Comparison of ENCODE assay signal across 26 cellular contexts in genomic region chr7:107464666-107465065, GRCh38. TPM values are rescaled to one million over a fixed set of nuclear protein-coding genes. Genes with fewer than 3 reads are reported as not detected.
DNase-seq lines count a peak whose midpoint lies in the region; ATAC-seq, FAIRE-seq and TF ChIP-seq lines count a peak whose summit lies in the region.
"Had no signal": no experiment of that assay in that cellular context is flagged by ENCODE, and none has a peak within 500 bp of the region (broad histone marks: within the 10 kb centered on the region; RNA-seq: fewer than 3 reads in every experiment).

No MANE protein-coding gene starts in this region.

- H3K9me3 Mint-ChIP-seq in astrocyte (ENCODE audit: unreplicated experiment) (no peaks in the 10 kb centered on the region), memory B cell (no peaks in the 10 kb centered on the region)
- H3K9me3 Mint-ChIP-seq: CD14-positive monocyte; CD4-positive, alpha-beta memory T cell; H9 had no signal

- peak; percentile 13 for FAIRE-seq in astrocyte (lab: Jason Lieb, UNC)
- FAIRE-seq: A549, GM12878, GM19239, H1 had no signal

- H3K79me2 ChIP-seq in astrocyte (ENCODE audit: insufficient read depth, low read length): no peaks in the 10 kb centered on the region

- H3K4me1 Mint-ChIP-seq in astrocyte (ENCODE audit: low read depth, unreplicated experiment) (peaks cover 8% of the 10 kb centered on the region), memory B cell (peaks cover 3% of the 10 kb centered on the region)

- peaks cover 16% of the 10 kb centered on the region for H4K20me1 ChIP-seq in astrocyte (ENCODE audit: insufficient read depth, low read length)

- no peak overlapping the region for H3K4me3 ChIP-seq in astrocyte (ENCODE audit: insufficient read depth, low read depth, low read length)
- H3K4me3 ChIP-seq: A549; BLaER1 treated with 17β-estradiol and CSF1 and Interleukin-3, amounts not matched to agents 10 nM and 100 nM; GM12878; GM23248 had no signal

- H3K36me3 Mint-ChIP-seq in astrocyte (ENCODE audit: low read depth, unreplicated experiment) (no peaks in the 10 kb centered on the region), memory B cell (peaks cover under 1% of the 10 kb centered on the region)

- no peak overlapping the region for H3K27ac ChIP-seq in astrocyte (ENCODE audit: low read depth, low read length)
- H3K27ac ChIP-seq in caudate nucleus (ENCODE audit: low read depth, low read length): peak overlapping the region; percentile 11
- H3K27ac ChIP-seq: A549, GM23248 had no signal

- no peak overlapping the region for H3K4me3 Mint-ChIP-seq in astrocyte (ENCODE audit: unreplicated experiment)
- no peak overlapping the region for H3K4me3 Mint-ChIP-seq in memory B cell
- H3K4me3 Mint-ChIP-seq: CD14-positive monocyte; CD4-positive, alpha-beta memory T cell; H9 had no signal

- H3K9me3 ChIP-seq in astrocyte (ENCODE audit: insufficient read depth, low read depth, low read length): no peaks in the 10 kb centered on the region
- H3K9me3 ChIP-seq: A549; BE2C; BLaER1 treated with 17β-estradiol and CSF1 and Interleukin-3, amounts not matched to agents 10 nM and 100 nM had no signal

- H3K4me1 ChIP-seq in astrocyte (ENCODE audit: insufficient read depth, low read length): no peaks in the 10 kb centered on the region
- H3K4me1 ChIP-seq: A549 had no signal

- no peak overlapping the region for H3K4me2 ChIP-seq in astrocyte (ENCODE audit: low read length)
- H3K4me2 ChIP-seq: A549; BLaER1 treated with 17β-estradiol and CSF1 and Interleukin-3, amounts not matched to agents 10 nM and 100 nM had no signal

- no peak overlapping the region for H2AFZ ChIP-seq in astrocyte (ENCODE audit: low read depth, low read length)
- H2AFZ ChIP-seq: GM23248 had no signal

- H3K27ac Mint-ChIP-seq in astrocyte (ENCODE audit: unreplicated experiment) (no peak overlapping the region), memory B cell (peak overlapping the region; percentile 9)
- H3K27ac Mint-ChIP-seq: CD14-positive monocyte had no signal

- no peaks in the 10 kb centered on the region for H3K36me3 ChIP-seq in astrocyte (ENCODE audit: insufficient read depth, low read length)
- H3K36me3 ChIP-seq: BE2C had no signal

- DNase-seq in G401 (ENCODE audit: low spot score): peak; percentile 71
- DNase-seq in astrocyte (ENCODE audit: low read depth): no peak
- peak in 1 of 61 donors; percentile 19 for DNase-seq in caudate nucleus (lab: John Stamatoyannopoulos, UW)
- no peak for DNase-seq in memory B cell (ENCODE audit: low spot score in 2 of 2)
- DNase-seq in SIG-M5 (lab: John Stamatoyannopoulos, UW): no peak
- DNase-seq in NOMO-1 treated with DMSO at 0.1 percent for 48 hours (lab: John Stamatoyannopoulos, UW; ENCODE audit: unreplicated experiment): no peak
- DNase-seq: 8988T; ACHN; AML-193; BE2C; Calu3; CD4-positive, alpha-beta memory T cell; COR-L47; DMS53; DMS79 treated with DMSO at 0.1 percent for 48 hours; GM23248; H9 had no signal

- ATAC-seq in memory B cell (ENCODE audit: low read depth) (no peak), GM18511 (IDR thresholded peaks at IDR 0.05; ENCODE audit: unreplicated experiment) (no peak)
- ATAC-seq: GM12878, HCT116 had no signal

- no peak overlapping the region for H3K9ac ChIP-seq in astrocyte (ENCODE audit: low read length)
- H3K9ac ChIP-seq: BLaER1 treated with 17β-estradiol and CSF1 and Interleukin-3, amounts not matched to agents 10 nM and 100 nM; GM23248 had no signal

- H3K27me3 ChIP-seq in astrocyte (ENCODE audit: insufficient read depth, low read length): no peaks in the 10 kb centered on the region
- H3K27me3 ChIP-seq: BE2C; BLaER1 treated with 17β-estradiol and CSF1 and Interleukin-3, amounts not matched to agents 10 nM and 100 nM had no signal

- in situ Hi-C loops in G401 (cut with HindIII; ENCODE audit: low sequenced_read_pairs): no loop called here

- TF ChIP-seq CTCF in astrocyte (IDR thresholded peaks at IDR 0.05; ENCODE audit: insufficient read depth, low read depth, low read length): no peak

- H3K27me3 Mint-ChIP-seq in astrocyte (ENCODE audit: low read depth, unreplicated experiment) (no peaks in the 10 kb centered on the region), memory B cell (no peaks in the 10 kb centered on the region)
- H3K27me3 Mint-ChIP-seq: CD4-positive, alpha-beta memory T cell had no signal

RNA-seq across cellular contexts. Expression of gene GPR22, which starts 5.2 kb away (rescaled TPM):
- total RNA-seq in G401 (2014; rRNA removed; shearing (Covaris generic)): not detected in 2 replicates
- total RNA-seq in astrocyte: not detected in 2 replicates
- total RNA-seq: Calu3; CD4-positive, alpha-beta memory T cell; Daoy; GM12878; GM23248; H1; H9 had no signal
